ENCODE assay signal across 24 cellular contexts in genomic region chr10:113041324-113041723, GRCh38.
"Had no signal": no experiment of that assay in that cellular context is flagged by ENCODE, and none has a peak within 500 bp of the region (broad histone marks: within the 10 kb centered on the region; RNA-seq: fewer than 3 reads in every experiment).

No MANE protein-coding gene starts in this region.

- H3K4me3 ChIP-seq: dorsolateral prefrontal cortex, gastroesophageal sphincter, left lung, lower lobe of right lung, right lobe of liver, spleen, testis, tibial nerve had no signal

- H3K9me3 ChIP-seq: gastroesophageal sphincter, left lung, lower lobe of right lung, right lobe of liver, spleen, testis, tibial nerve had no signal

- H3K4me1 Mint-ChIP-seq: immature natural killer cell; memory B cell; stimulated activated memory B cell treated with anti-CD40 and anti-IgM and Interleukin-4, amounts not matched to agents 10 μg/mL and 1 μg/mL and 100 μg/mL, for 72 hours had no signal

- H3K27ac ChIP-seq: dorsolateral prefrontal cortex, left lung, right lobe of liver, spleen, testis, tibial nerve had no signal

- H3K4me1 ChIP-seq: testis had no signal

- H3K36me3 ChIP-seq: gastroesophageal sphincter, left lung, lower lobe of right lung, right lobe of liver, tibial nerve had no signal

- H3K36me3 Mint-ChIP-seq: memory B cell; natural killer cell; stimulated activated memory B cell treated with anti-CD40 and anti-IgM and Interleukin-4, amounts not matched to agents 10 μg/mL and 1 μg/mL and 100 μg/mL, for 72 hours had no signal

- H3K27ac Mint-ChIP-seq: immature natural killer cell; memory B cell; mesothelial cell of epicardium; natural killer cell; stimulated activated memory B cell treated with anti-CD40 and anti-IgM and Interleukin-4, amounts not matched to agents 10 μg/mL and 1 μg/mL and 100 μg/mL, for 72 hours; stimulated activated naive CD8-positive, alpha-beta T cell treated with anti-CD3 and anti-CD28 coated beads, Interleukin-15, Interleukin-2, amounts not matched to agents 100 ng/mL and 50 ng/mL, for 24 hours had no signal

- ATAC-seq: esophagus mucosa; gastroesophageal sphincter; left lung; lower lobe of right lung; natural killer cell; right lobe of liver; stimulated activated memory B cell treated with anti-CD40 and anti-IgM and Interleukin-4, amounts not matched to agents 10 μg/mL and 1 μg/mL and 100 μg/mL, for 72 hours had no signal

- H3K9me3 Mint-ChIP-seq: immature natural killer cell; memory B cell; mesothelial cell of epicardium; natural killer cell; neural crest cell; stimulated activated memory B cell treated with anti-CD40 and anti-IgM and Interleukin-4, amounts not matched to agents 10 μg/mL and 1 μg/mL and 100 μg/mL, for 72 hours; stimulated activated naive CD8-positive, alpha-beta T cell treated with anti-CD3 and anti-CD28 coated beads, Interleukin-15, Interleukin-2, amounts not matched to agents 100 ng/mL and 50 ng/mL, for 24 hours had no signal

- DNase-seq: cortex of kidney; dorsolateral prefrontal cortex; effector CD8-positive, alpha-beta T cell; foreskin fibroblast; glutamatergic neuron; immature natural killer cell; left lung; lower lobe of right lung; natural killer cell; posterior cingulate gyrus; right lobe of liver; spleen; stimulated activated CD4-positive, alpha-beta T cell treated with anti-CD3 and anti-CD28 coated beads, Interleukin-15, amount 100 ng/mL, for 24 hours; stimulated activated CD4-positive, alpha-beta T cell treated with anti-CD3 and anti-CD28 coated beads, Interleukin-1b, Interleukin-23, amount 100 ng/mL, for 48 hours; stimulated activated CD4-positive, alpha-beta T cell treated with anti-CD3 and anti-CD28 coated beads, Interleukin-4, amount 100 ng/mL, for 24 hours; testis had no signal

- H3K4me3 Mint-ChIP-seq: immature natural killer cell; memory B cell; mesothelial cell of epicardium; natural killer cell; neural crest cell; stimulated activated memory B cell treated with anti-CD40 and anti-IgM and Interleukin-4, amounts not matched to agents 10 μg/mL and 1 μg/mL and 100 μg/mL, for 72 hours; stimulated activated naive CD8-positive, alpha-beta T cell treated with anti-CD3 and anti-CD28 coated beads, Interleukin-15, Interleukin-2, amounts not matched to agents 100 ng/mL and 50 ng/mL, for 24 hours had no signal

- H3K27me3 ChIP-seq: dorsolateral prefrontal cortex, gastroesophageal sphincter, left lung, right lobe of liver, spleen, testis, tibial nerve had no signal
